In genomic region chr15:64599716-64600115, GRCh38 we compare ENCODE assay signal across 16 cellular contexts.
DNase-seq lines count a peak whose midpoint lies in the region; ATAC-seq and TF ChIP-seq lines count a peak whose summit lies in the region.
"Had no signal": no experiment of that assay in that cellular context is flagged by ENCODE, and none has a peak within 500 bp of the region (broad histone marks: within the 10 kb centered on the region; RNA-seq: fewer than 3 reads in every experiment).

No MANE protein-coding gene starts in this region.

- no peak for TF ChIP-seq POLR2A in testis (IDR thresholded peaks at IDR 0.05)

- H3K36me3 ChIP-seq in SJSA1 (no peaks in the 10 kb centered on the region), testis (ENCODE audit: low read depth, missing control alignments) (no peaks in the 10 kb centered on the region), MM.1S (replicated peaks; ENCODE audit: insufficient read depth, low read length) (no peaks in the 10 kb centered on the region)
- H3K36me3 ChIP-seq: right lobe of liver had no signal

- TF ChIP-seq CTCF in natural killer cell (IDR thresholded peaks at IDR 0.05) (no peak), testis (IDR thresholded peaks at IDR 0.05) (no peak), MM.1S (IDR thresholded peaks at IDR 0.05; ENCODE audit: low read length) (no peak)

- no peak for DNase-seq in natural killer cell
- DNase-seq in natural killer cell treated with Interleukin-12 subunit alpha and Interleukin-12 subunit beta and Interleukin-15 and Interleukin-18, amount 100 ng/mL, for 72 hours (ENCODE audit: low spot score) = no peak
- peak; percentile 49 to 59 for DNase-seq in SJSA1 (ENCODE audit: low read depth in 1 of 2, low spot score in 2 of 2)
- DNase-seq in epithelial cell of prostate (ENCODE audit: low read depth, low spot score) = no peak
- peak; percentile 34 for DNase-seq in testis
- no peak for DNase-seq in MM.1S
- no peak for DNase-seq in HEK293T (ENCODE audit: extremely low spot score)
- DNase-seq: AML-193; aorta; effector CD8-positive, alpha-beta T cell; kidney glomerular epithelial cell; NCI-H2107; right lobe of liver; stimulated activated CD4-positive, alpha-beta T cell treated with anti-CD3 and anti-CD28 coated beads, Interleukin-4, amount 100 ng/mL, for 24 hours had no signal

- 33 to 35% methylated on average over 2 of the region's 2 CpGs for WGBS in testis, 2 donors

- no peaks in the 10 kb centered on the region for H3K27me3 Mint-ChIP-seq in natural killer cell (ENCODE audit: low read depth in 2 of 2)
- no peaks in the 10 kb centered on the region for H3K27me3 Mint-ChIP-seq in natural killer cell treated with Interleukin-12 subunit alpha and Interleukin-12 subunit beta and Interleukin-15 and Interleukin-18, amount 100 ng/mL, for 72 hours

- H3K27ac ChIP-seq in SJSA1 (no peak overlapping the region), epithelial cell of prostate (peak overlapping the region; percentile 19), testis (no peak overlapping the region), MM.1S (ENCODE audit: low read length) (no peak overlapping the region)
- H3K27ac ChIP-seq: right lobe of liver had no signal

- CTCF ChIA-PET in HEK293T (lab: Yijun Ruan, JAX) = no interaction called here

- H4K20me1 ChIP-seq in MM.1S (ENCODE audit: insufficient read depth, low read length) = 0 out of 2 replicates have a peak, but pooled peaks cover 3% of the 10 kb centered on the region

- no peaks in the 10 kb centered on the region for H3K9me3 ChIP-seq in SJSA1 (replicated peaks)
- H3K9me3 ChIP-seq in testis = no peaks in the 10 kb centered on the region
- H3K9me3 ChIP-seq in MM.1S (replicated peaks; ENCODE audit: insufficient read depth, low read length) = no peaks in the 10 kb centered on the region
- H3K9me3 ChIP-seq: right lobe of liver had no signal

- H3K4me3 ChIP-seq in SJSA1 = no peak overlapping the region
- no peak overlapping the region for H3K4me3 ChIP-seq in testis
- no peak overlapping the region for H3K4me3 ChIP-seq in MM.1S (ENCODE audit: low read length)
- H3K4me3 ChIP-seq: right lobe of liver had no signal

- intact Hi-C loops in natural killer cell (cut with micrococcal nuclease) (loop anchor here (5.0 kb wide), 1 partner anchor 33 kb away; no protein-coding TSS in a partner anchor), testis (cut with DNase I; ENCODE audit: low total_unique reads) (no loop called here)

- peak overlapping the region; percentile 26 for H3K4me3 Mint-ChIP-seq in natural killer cell
- no peak overlapping the region for H3K4me3 Mint-ChIP-seq in natural killer cell treated with Interleukin-12 subunit alpha and Interleukin-12 subunit beta and Interleukin-15 and Interleukin-18, amount 100 ng/mL, for 72 hours
- H3K4me3 Mint-ChIP-seq: stimulated activated effector memory CD8-positive, alpha-beta T cell treated with anti-CD3 and anti-CD28 coated beads, Interleukin-12 subunit alpha, Interleukin-12 subunit beta, amount 100 ng/mL, for 72 hours had no signal

- H3K9ac ChIP-seq in MM.1S (ENCODE audit: low read length) = no peak overlapping the region

- no peak for ATAC-seq in natural killer cell
- ATAC-seq in natural killer cell treated with Interleukin-12 subunit alpha and Interleukin-12 subunit beta and Interleukin-15 and Interleukin-18, amount 100 ng/mL, for 72 hours = no peak
- no peak for ATAC-seq in HG02970 (IDR thresholded peaks at IDR 0.05; ENCODE audit: low FRiP score, unreplicated experiment)
- ATAC-seq: right lobe of liver; stimulated activated effector memory CD8-positive, alpha-beta T cell treated with anti-CD3 and anti-CD28 coated beads, Interleukin-12 subunit alpha, Interleukin-12 subunit beta, amount 100 ng/mL, for 72 hours had no signal

- peak overlapping the region; percentile 22 to 96 for H3K27ac Mint-ChIP-seq in natural killer cell
- peak overlapping the region in 1 of 2 donors; percentile 9 for H3K27ac Mint-ChIP-seq in natural killer cell treated with Interleukin-12 subunit alpha and Interleukin-12 subunit beta and Interleukin-15 and Interleukin-18, amount 100 ng/mL, for 72 hours
- H3K27ac Mint-ChIP-seq: stimulated activated effector memory CD8-positive, alpha-beta T cell treated with anti-CD3 and anti-CD28 coated beads, Interleukin-12 subunit alpha, Interleukin-12 subunit beta, amount 100 ng/mL, for 72 hours had no signal

- no peaks in the 10 kb centered on the region for H3K9me2 ChIP-seq in MM.1S (replicated peaks; ENCODE audit: insufficient read depth, low read length)

- H3K4me2 ChIP-seq in MM.1S (ENCODE audit: low read depth, low read length) = no peak overlapping the region

- POLR2A ChIA-PET in HEK293T (lab: Yijun Ruan, JAX) = no interaction called here

- no peaks in the 10 kb centered on the region for H3K36me3 Mint-ChIP-seq in natural killer cell
- H3K36me3 Mint-ChIP-seq in natural killer cell treated with Interleukin-12 subunit alpha and Interleukin-12 subunit beta and Interleukin-15 and Interleukin-18, amount 100 ng/mL, for 72 hours = no peaks in the 10 kb centered on the region
- H3K36me3 Mint-ChIP-seq: stimulated activated effector memory CD8-positive, alpha-beta T cell treated with anti-CD3 and anti-CD28 coated beads, Interleukin-12 subunit alpha, Interleukin-12 subunit beta, amount 100 ng/mL, for 72 hours had no signal

- no peaks in the 10 kb centered on the region for H3K9me3 Mint-ChIP-seq in natural killer cell
- no peaks in the 10 kb centered on the region for H3K9me3 Mint-ChIP-seq in natural killer cell treated with Interleukin-12 subunit alpha and Interleukin-12 subunit beta and Interleukin-15 and Interleukin-18, amount 100 ng/mL, for 72 hours
- H3K9me3 Mint-ChIP-seq: stimulated activated effector memory CD8-positive, alpha-beta T cell treated with anti-CD3 and anti-CD28 coated beads, Interleukin-12 subunit alpha, Interleukin-12 subunit beta, amount 100 ng/mL, for 72 hours had no signal

- H3K4me1 ChIP-seq in SJSA1 (replicated peaks) (peaks cover 15% of the 10 kb centered on the region), testis (peaks cover 26% of the 10 kb centered on the region), MM.1S (ENCODE audit: low read length) (0 out of 2 replicates have a peak, but pooled peaks cover 5% of the 10 kb centered on the region)

- H2AFZ ChIP-seq in MM.1S (ENCODE audit: low read length) = no peak overlapping the region

- H3K27me3 ChIP-seq in SJSA1 (replicated peaks) (no peaks in the 10 kb centered on the region), testis (no peaks in the 10 kb centered on the region), MM.1S (replicated peaks; ENCODE audit: insufficient read depth, low read length) (no peaks in the 10 kb centered on the region)
- H3K27me3 ChIP-seq: right lobe of liver had no signal

- H3K79me2 ChIP-seq in MM.1S (ENCODE audit: low read length) = peaks cover 40% of the 10 kb centered on the region

- H3K4me1 Mint-ChIP-seq in natural killer cell = peaks cover 34 to 38% of the 10 kb centered on the region in 2 donors
- H3K4me1 Mint-ChIP-seq in natural killer cell treated with Interleukin-12 subunit alpha and Interleukin-12 subunit beta and Interleukin-15 and Interleukin-18, amount 100 ng/mL, for 72 hours (ENCODE audit: low read depth in 2 of 2) = peaks cover 47% of the 10 kb centered on the region in 2 donors

- peaks cover 15% of the 10 kb centered on the region for H3F3A ChIP-seq in MM.1S (ENCODE audit: insufficient read depth, low read length)

TF ChIP-seq in HEK293T, 16 proteins besides CTCF, POLR2A, EP300 and RAD21:
- TF ChIP-seq HDGF (IDR thresholded peaks at IDR 0.05; ENCODE audit: borderline replicate concordance) = no peak
- TF ChIP-seq NFRKB (IDR thresholded peaks at IDR 0.05) = no peak
- no peak for TF ChIP-seq SP1 (IDR thresholded peaks at IDR 0.05)
- no peak for TF ChIP-seq CTBP1 (IDR thresholded peaks at IDR 0.05; ENCODE audit: borderline replicate concordance)
- TF ChIP-seq SUZ12 (IDR thresholded peaks at IDR 0.05) = no peak
- TF ChIP-seq FOXA1 (IDR thresholded peaks at IDR 0.05) = no peak
- TF ChIP-seq FOXM1 (IDR thresholded peaks at IDR 0.05; ENCODE audit: borderline replicate concordance) = no peak
- TF ChIP-seq PKNOX1 (IDR thresholded peaks at IDR 0.05) = no peak
- TF ChIP-seq ELF4 (IDR thresholded peaks at IDR 0.05) = no peak
- no peak for TF ChIP-seq BHLHE40 (IDR thresholded peaks at IDR 0.05; ENCODE audit: borderline replicate concordance)
- TF ChIP-seq L3MBTL2 (conservative IDR thresholded peaks at IDR 0.05) = no peak
- no peak for TF ChIP-seq LEF1 (IDR thresholded peaks at IDR 0.05; ENCODE audit: borderline replicate concordance)
- TF ChIP-seq FOXK2 (IDR thresholded peaks at IDR 0.05) = no peak
- no peak for TF ChIP-seq ZNF384 (IDR thresholded peaks at IDR 0.05)
- TF ChIP-seq ARNT (IDR thresholded peaks at IDR 0.05) = no peak

Comparison
In these comparisons a context has a peak if more than half of its experiments do, and no peak if none do; other contexts are left out.
1. DNase-seq: peak in SJSA1 (2 of 2) and testis (single experiment); none in natural killer cell (single experiment), natural killer cell treated with Interleukin-12 subunit alpha and Interleukin-12 subunit beta and Interleukin-15 and Interleukin-18, amount 100 ng/mL, for 72 hours (single experiment), epithelial cell of prostate (single experiment), MM.1S (single experiment) and HEK293T (single experiment).